In genomic region chr2:104874230-104874629, GRCh38 we compare ENCODE assay signal across 18 cellular contexts. TPM values are rescaled to one million over a fixed set of nuclear protein-coding genes. Genes with fewer than 3 reads are reported as not detected.
"Had no signal": no experiment of that assay in that cellular context is flagged by ENCODE, and none has a peak within 500 bp of the region (broad histone marks: within the 10 kb centered on the region; RNA-seq: fewer than 3 reads in every experiment).

No MANE protein-coding gene starts in this region.

- H3K4me3 ChIP-seq: lung, vagina had no signal

- H3K36me3 Mint-ChIP-seq: mesothelial cell of epicardium; stimulated activated naive B cell treated with anti-CD40 and anti-IgM and Interleukin-4, amounts not matched to agents 10 μg/mL and 1 μg/mL and 100 μg/mL, for 72 hours had no signal

- H3K27ac Mint-ChIP-seq: activated T-helper 17 cell treated with anti-CD3 and anti-CD28 coated beads, Interleukin-2, amount 50 U/mL, for 72 hours; mesothelial cell of epicardium; stimulated activated naive B cell treated with anti-CD40 and anti-IgM and Interleukin-4, amounts not matched to agents 10 μg/mL and 1 μg/mL and 100 μg/mL, for 72 hours had no signal

- H3K4me3 Mint-ChIP-seq: activated T-helper 17 cell treated with anti-CD3 and anti-CD28 coated beads, Interleukin-2, amount 50 U/mL, for 72 hours had no signal

- H3K27ac ChIP-seq: ascending aorta, breast epithelium, parathyroid adenoma, transverse colon, vagina had no signal

- DNase-seq: activated CD4-positive, alpha-beta T cell treated with anti-CD3 and anti-CD28 coated beads for 1 hour; activated CD4-positive, alpha-beta T cell treated with anti-CD3 and anti-CD28 coated beads, Interleukin-2, amount 50 U/mL, for 4 hours; activated naive CD4-positive, alpha-beta T cell treated with Interleukin-2 at 50 U/mL for 16 hours; activated T-cell treated with anti-CD3 and anti-CD28 coated beads for 4 hours; dermis blood vessel endothelial cell; kidney glomerular epithelial cell; stimulated activated CD4-positive, alpha-beta T cell treated with anti-CD3 and anti-CD28 coated beads, Interleukin-2, amount 100 ng/mL, for 48 hours; stimulated activated naive B cell treated with anti-CD40 and anti-IgM and Interleukin-4, amounts not matched to agents 10 μg/mL and 1 μg/mL and 100 μg/mL, for 72 hours; T-helper 1 cell; T1000; transverse colon had no signal

- H3K9ac ChIP-seq: parathyroid adenoma had no signal

- H3K27me3 ChIP-seq: vagina had no signal

- H3K36me3 ChIP-seq: ascending aorta, breast epithelium, transverse colon, vagina had no signal

- H3K4me1 Mint-ChIP-seq: activated T-helper 17 cell treated with anti-CD3 and anti-CD28 coated beads, Interleukin-2, amount 50 U/mL, for 72 hours had no signal

- H3K9me3 Mint-ChIP-seq: activated T-helper 17 cell treated with anti-CD3 and anti-CD28 coated beads, Interleukin-2, amount 50 U/mL, for 72 hours; mesothelial cell of epicardium; stimulated activated naive B cell treated with anti-CD40 and anti-IgM and Interleukin-4, amounts not matched to agents 10 μg/mL and 1 μg/mL and 100 μg/mL, for 72 hours had no signal

- H3K4me1 ChIP-seq: parathyroid adenoma had no signal

- H3K9me3 ChIP-seq: ascending aorta, breast epithelium, transverse colon, vagina had no signal

RNA-seq across cellular contexts. Expression of gene POU3F3, which starts 20.3 kb away (rescaled TPM):
- total RNA-seq: activated T-helper 17 cell treated with anti-CD3 and anti-CD28 coated beads, Interleukin-2, amount 50 U/mL, for 72 hours; mesothelial cell of epicardium; vagina had no signal
- polyA plus RNA-seq: lung had no signal
